Comparison of ENCODE assay signal across 8 cellular contexts in genomic region chr4:107989537-107990386, GRCh38. TPM values are rescaled to one million over a fixed set of nuclear protein-coding genes. Genes with fewer than 3 reads are reported as not detected.
DNase-seq lines count a peak whose midpoint lies in the region; ATAC-seq, FAIRE-seq and TF ChIP-seq lines count a peak whose summit lies in the region.

Gene HADH (plus strand): TSS chr4:107989889. CDS start chr4:107989933, 44 bp downstream.

- no peaks in the 10 kb centered on the region for H3K27me3 ChIP-seq in endothelial cell of umbilical vein (ENCODE audit: control insufficient read depth in 2 of 2, insufficient read depth in 2 of 2, low read length in 2 of 2)

- dilution Hi-C loops in endothelial cell of umbilical vein (cut with MboI; ENCODE audit: extremely low pct_ligation_motif_present, low sequenced_read_pairs): no loop called here

- H3K79me2 ChIP-seq in OCI-LY7 (ENCODE audit: insufficient read depth, low read depth, low read length) (peaks cover 50% of the 10 kb centered on the region), endothelial cell of umbilical vein (ENCODE audit: control insufficient read depth, insufficient read depth, low read length) (peaks cover 9% of the 10 kb centered on the region)

- H2AFZ ChIP-seq in OCI-LY7 (ENCODE audit: low read length) (peak within 1 kb of the TSS; percentile 96), endothelial cell of umbilical vein (ENCODE audit: low read depth, low read length) (peak within 1 kb of the TSS; percentile 93)

- H3K36me3 ChIP-seq in OCI-LY7 (ENCODE audit: insufficient read depth, low read length) (peaks cover under 1% of the 10 kb centered on the region; the same call in 1 of the 2 replicates), endothelial cell of umbilical vein (ENCODE audit: control insufficient read depth in 2 of 2, extremely low read depth in 1 of 2, insufficient read depth in 2 of 2, low read length in 2 of 2) (no peaks in the 10 kb centered on the region)

- DNase-seq in D721Med (ENCODE audit: insufficient read length, low spot score): peak; percentile 92
- DNase-seq in HuH-7 (ENCODE audit: low spot score): peak; percentile 83
- peak; percentile 96 for DNase-seq in OCI-LY7 (ENCODE audit: low spot score)
- DNase-seq in activated T-cell treated with anti-CD3 and anti-CD28 coated beads for 1 hour (ENCODE audit: low read depth): peak; percentile 92
- DNase-seq in endothelial cell of umbilical vein (ENCODE audit: low read depth, low spot score): peak; percentile 93
- peak; percentile 88 for DNase-seq in middle frontal gyrus (ENCODE audit: extremely low spot score, low spot score)
- peak; percentile 86 to 90 for DNase-seq in stimulated activated CD8-positive, alpha-beta memory T cell treated with anti-CD3 and anti-CD28 coated beads, Interleukin-2, amount 100 ng/mL, for 1 hour (ENCODE audit: low read depth in 2 of 2)

- no peaks in the 10 kb centered on the region for H3K9me3 ChIP-seq in OCI-LY7 (ENCODE audit: low read length)
- no peaks in the 10 kb centered on the region for H3K9me3 ChIP-seq in endothelial cell of umbilical vein (replicated peaks; ENCODE audit: control insufficient read depth, insufficient read depth, low read length)

- H3K27ac ChIP-seq in OCI-LY7 (ENCODE audit: low read depth, low read length, poor library complexity, severe bottlenecking) (peak within 1 kb of the TSS; percentile 63), endothelial cell of umbilical vein (ENCODE audit: insufficient read depth, low read depth, low read length) (peak within 1 kb of the TSS; percentile 26)

- H3K9me2 ChIP-seq in OCI-LY7 (ENCODE audit: insufficient read depth, low read length): no peaks in the 10 kb centered on the region

- H4K20me1 ChIP-seq in OCI-LY7 (ENCODE audit: insufficient read depth, low read length) (peaks cover 33% of the 10 kb centered on the region), endothelial cell of umbilical vein (replicated peaks; ENCODE audit: control insufficient read depth, extremely low read depth, insufficient read depth, low read length) (no peaks in the 10 kb centered on the region)

- H3K9ac ChIP-seq in endothelial cell of umbilical vein (replicated peaks; ENCODE audit: extremely low read depth, insufficient read depth, low read length): peak within 1 kb of the TSS; percentile 64

- intact Hi-C loops in OCI-LY7 (cut with micrococcal nuclease; ENCODE audit: unreplicated experiment) (loop anchor here (2.0 kb wide), 3 partner anchors 45 to 269 kb away; partner anchors contain the start of gene PAPSS1), endothelial cell of umbilical vein (cut with micrococcal nuclease) (loop anchor here (1.0 to 5.0 kb wide), 2 partner anchors 58 to 167 kb away; partner anchors contain the start of genes CYP2U1 and SGMS2)

- H3K9me1 ChIP-seq in endothelial cell of umbilical vein (replicated peaks; ENCODE audit: control insufficient read depth, extremely low read depth, insufficient read depth, low read length): no peaks in the 10 kb centered on the region

- POLR2A ChIA-PET in OCI-LY7 (lab: Charles Lee) (interaction anchor here (0.6 to 2.7 kb wide), 10 partner anchors 10 to 1572 kb away, joined by 3 to 10 read pairs (median 4); no protein-coding TSS in a partner anchor), endothelial cell of umbilical vein (lab: Charles Lee) (interaction anchor here (0.5 to 0.7 kb wide), 2 partner anchors 504 to 591 kb away, joined by 3 read pairs; no protein-coding TSS in a partner anchor)

- CTCF ChIA-PET in OCI-LY7 (lab: Charles Lee; ENCODE audit: unreplicated experiment) (no interaction called here), endothelial cell of umbilical vein (lab: Charles Lee) (interaction anchor here (1.1 to 2.8 kb wide), 4 partner anchors 9 to 58 kb away, joined by 3 to 12 read pairs (median 3); no protein-coding TSS in a partner anchor)

- BruUV-seq in OCI-LY7 (replicated peaks; lab: Mats Ljungman, UMichigan): no TSS peak
- BruUV-seq in endothelial cell of umbilical vein (replicated peaks; lab: Mats Ljungman, UMichigan): TSS peak; percentile 42

- peaks cover 46% of the 10 kb centered on the region for H3K4me1 ChIP-seq in OCI-LY7 (ENCODE audit: insufficient read depth, low read length, poor library complexity, severe bottlenecking)
- peaks cover 6% of the 10 kb centered on the region for H3K4me1 ChIP-seq in endothelial cell of umbilical vein (ENCODE audit: control insufficient read depth, extremely low read depth, insufficient read depth, low read length)

- TF ChIP-seq CTCF in D721Med (IDR thresholded peaks at IDR 0.05; ENCODE audit: insufficient read depth, missing control alignments): no peak
- TF ChIP-seq CTCF in OCI-LY7 (conservative IDR thresholded peaks at IDR 0.05; ENCODE audit: low read length): no peak
- TF ChIP-seq CTCF in endothelial cell of umbilical vein (IDR thresholded peaks at IDR 0.05; ENCODE audit: extremely low read depth in 1 of 2, insufficient read depth in 1 of 2, low read depth in 1 of 2, low read length in 2 of 2): no peak

- TF ChIP-seq POLR2A in endothelial cell of umbilical vein (IDR thresholded peaks at IDR 0.05; ENCODE audit: low read depth, low read length): peak; percentile 45

- ATAC-seq in GM21515 (IDR thresholded peaks at IDR 0.05; ENCODE audit: unreplicated experiment): peak; percentile 95

- H3K4me3 ChIP-seq in OCI-LY7 (ENCODE audit: low read depth, low read length, poor library complexity, severe bottlenecking) (peak within 1 kb of the TSS; percentile 99), endothelial cell of umbilical vein (replicated peaks in 1 of 3; ENCODE audit: insufficient read depth in 1 of 3, low read depth in 1 of 3, low read length in 3 of 3) (peak within 1 kb of the TSS; percentile 52 to 66 (median 64))

- FAIRE-seq in D721Med (lab: Jason Lieb, UNC) (no peak), endothelial cell of umbilical vein (lab: Jason Lieb, UNC) (peak; percentile 80)

- H3K4me2 ChIP-seq in OCI-LY7 (ENCODE audit: low read length) (peak within 1 kb of the TSS; percentile 97), endothelial cell of umbilical vein (ENCODE audit: insufficient read depth, low read length) (peak within 1 kb of the TSS; percentile 69)

TF ChIP-seq in endothelial cell of umbilical vein, 7 proteins besides CTCF, POLR2A, EP300 and RAD21:
- TF ChIP-seq JUN (IDR thresholded peaks at IDR 0.05; ENCODE audit: borderline replicate concordance, insufficient read depth, insufficient read length, low read depth) (no peak), MAX (IDR thresholded peaks at IDR 0.05; ENCODE audit: insufficient read depth, insufficient read length) (no peak), EZH2 (IDR thresholded peaks at IDR 0.05; ENCODE audit: borderline replicate concordance, low read depth, low read length, severe bottlenecking) (no peak)
TF ChIP-seq in endothelial cell of umbilical vein: peak in this region for 0.

RNA-seq across cellular contexts. Expression of gene HADH, which starts in this region (rescaled TPM):
- 31.2 and 32.3 TPM in 2 replicates for total RNA-seq in OCI-LY7 (2014; rRNA removed; shearing (Covaris generic))
- total RNA-seq in OCI-LY7 (2022): 78.7 and 87.8 TPM in 2 replicates
- total RNA-seq in endothelial cell of umbilical vein: 20.3 and 22.1 TPM in 2 replicates
- 19.0 and 19.2 TPM in 2 replicates for polyA plus RNA-seq in endothelial cell of umbilical vein
- 18.5 and 20.9 TPM in 2 replicates for polyA plus RNA-seq in endothelial cell of umbilical vein (2011; cell fraction: cytosol; rRNA removed)
- 25.6 and 31.4 TPM in 2 replicates for polyA plus RNA-seq in endothelial cell of umbilical vein (2011; cell fraction: nucleus; rRNA removed)
- polyA plus RNA-seq in endothelial cell of umbilical vein (2012): 17.6 and 18.9 TPM in 2 replicates
- polyA minus RNA-seq in endothelial cell of umbilical vein: 11.3 and 15.6 TPM in 2 replicates
- polyA minus RNA-seq in endothelial cell of umbilical vein (2011; cell fraction: cytosol; rRNA and poly(A)+ RNA removed): 56.0 TPM
- 6.0 and 9.5 TPM in 2 replicates for polyA minus RNA-seq in endothelial cell of umbilical vein (2011; cell fraction: nucleus; rRNA and poly(A)+ RNA removed)

Comparison
In these comparisons a context has a peak if more than half of its experiments do, and no peak if none do; other contexts are left out.
1. Peak in every context shown above with its lines: DNase-seq, ATAC-seq, H3K4me3 ChIP-seq and H3K27ac ChIP-seq.